Comparison of ENCODE assay signal across 2 cellular contexts in genomic region chr10:103336370-103336769, GRCh38.
TF ChIP-seq lines count a peak whose summit lies in the region.

No MANE protein-coding gene starts in this region.

TF ChIP-seq in A549, 52 proteins besides CTCF, POLR2A, EP300 and RAD21:
- TF ChIP-seq RNF2 (IDR thresholded peaks at IDR 0.05; ENCODE audit: borderline replicate concordance, low read depth): no peak
- TF ChIP-seq SREBF2 (IDR thresholded peaks at IDR 0.05): no peak
- TF ChIP-seq MAFK (IDR thresholded peaks at IDR 0.05; ENCODE audit: partially characterized antibody): peak; percentile 66

TF ChIP-seq in K562, 482 proteins besides CTCF, POLR2A, EP300 and RAD21:
- TF ChIP-seq SRF (CRISPR knock-in tag; IDR thresholded peaks at IDR 0.05) (no peak), ETS1 (conservative IDR thresholded peaks at IDR 0.05; ENCODE audit: control insufficient read depth, low read depth, low read length) (no peak), U2AF1 (optimal IDR thresholded peaks at IDR 0.05; ENCODE audit: low read depth, low read length) (no peak), KLF1 (tag; IDR thresholded peaks at IDR 0.05) (no peak), MAFF (IDR thresholded peaks at IDR 0.05; ENCODE audit: low read length) (peak; percentile 4; the same call in 1 of the 2 replicates), SAP30 (IDR thresholded peaks at IDR 0.05; ENCODE audit: borderline replicate concordance, insufficient read depth, low read depth, low read length, poor library complexity, severe bottlenecking) (no peak), BCL6 (CRISPR knock-in tag; IDR thresholded peaks at IDR 0.05) (no peak), ARHGAP35 (IDR thresholded peaks at IDR 0.05; ENCODE audit: partially characterized antibody) (no peak), ZBTB40 (IDR thresholded peaks at IDR 0.05) (no peak), ZBTB40 (CRISPR knock-in tag; IDR thresholded peaks at IDR 0.05) (no peak), ZNF583 (CRISPR knock-in tag; IDR thresholded peaks at IDR 0.05) (no peak), PHF21A (IDR thresholded peaks at IDR 0.05; ENCODE audit: borderline replicate concordance, low read depth) (no peak), ARID1B (IDR thresholded peaks at IDR 0.05) (no peak), ZNF316 (IDR thresholded peaks at IDR 0.05) (peak; percentile 54; the same call in 1 of the 2 replicates), C11orf30 (IDR thresholded peaks at IDR 0.05; ENCODE audit: low read depth) (peak; percentile 35; the same call in 1 of the 2 replicates)
TF ChIP-seq in K562: peak in this region for 3.
